9 cellular contexts compared by ENCODE assay signal in the genomic region with DNA sequence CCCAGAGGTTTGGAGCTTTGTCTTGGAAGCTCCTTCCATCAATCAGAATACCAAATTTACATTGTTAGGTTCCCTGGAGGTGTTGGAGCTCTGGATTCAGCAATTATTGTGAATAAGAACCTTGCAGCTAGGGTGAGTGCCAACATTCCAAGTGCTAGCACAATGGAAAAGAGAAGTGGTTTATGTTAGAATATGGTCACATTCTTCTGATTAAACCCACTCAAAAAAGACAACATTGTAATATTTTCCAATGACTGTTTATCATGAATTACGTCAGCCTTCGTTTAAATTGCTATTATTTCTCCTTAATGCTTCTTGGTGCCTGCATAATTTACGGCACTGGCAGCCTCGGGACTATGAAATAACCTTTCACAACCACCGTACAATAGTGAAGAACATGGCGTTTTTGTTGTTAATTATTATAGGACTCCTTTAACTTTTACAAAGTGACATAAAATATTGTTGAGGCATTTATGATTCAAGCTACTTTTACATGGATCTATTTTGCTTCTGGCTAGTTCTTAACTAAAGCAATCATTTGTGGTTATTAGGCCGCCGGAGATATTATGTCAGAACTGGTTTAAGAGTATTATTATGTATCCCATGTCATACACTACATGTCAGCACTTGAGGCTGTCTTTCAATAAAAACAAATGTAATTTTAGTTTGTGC.
A peak's percentile ranks its signal among the peaks of the same experiment; 100 is the strongest.
DNase-seq lines count a peak whose midpoint lies in the region; ATAC-seq and TF ChIP-seq lines count a peak whose summit lies in the region.
"Had no signal": no experiment of that assay in that cellular context is flagged by ENCODE, and none has a peak within 500 bp of the region (broad histone marks: within the 10 kb centered on the region; RNA-seq: fewer than 3 reads in every experiment).

No MANE protein-coding gene starts in this region.

- no peaks in the 10 kb centered on the region for H3K27me3 Mint-ChIP-seq in central memory CD8-positive, alpha-beta T cell
- no peaks in the 10 kb centered on the region for H3K27me3 Mint-ChIP-seq in osteocyte (ENCODE audit: unreplicated experiment)

- no peaks in the 10 kb centered on the region for H3K36me3 Mint-ChIP-seq in central memory CD8-positive, alpha-beta T cell (ENCODE audit: insufficient read depth)
- H3K36me3 Mint-ChIP-seq in osteocyte (ENCODE audit: unreplicated experiment), result peaks cover 14% of the 10 kb centered on the region

- H3K4me1 Mint-ChIP-seq in central memory CD8-positive, alpha-beta T cell, result peaks cover 51% of the 10 kb centered on the region
- H3K4me1 Mint-ChIP-seq in osteocyte (ENCODE audit: unreplicated experiment), result peaks cover 66% of the 10 kb centered on the region

- no peak overlapping the region for H3K4me3 Mint-ChIP-seq in central memory CD8-positive, alpha-beta T cell
- H3K4me3 Mint-ChIP-seq in osteocyte (ENCODE audit: unreplicated experiment), result peak overlapping the region; percentile 36

- peak overlapping the region; percentile 8 for H3K27ac Mint-ChIP-seq in central memory CD8-positive, alpha-beta T cell (ENCODE audit: low read depth)
- peak overlapping the region; percentile 90 for H3K27ac Mint-ChIP-seq in osteocyte (ENCODE audit: unreplicated experiment)

- H3K9me3 Mint-ChIP-seq in central memory CD8-positive, alpha-beta T cell, result no peaks in the 10 kb centered on the region
- no peaks in the 10 kb centered on the region for H3K9me3 Mint-ChIP-seq in osteocyte (ENCODE audit: unreplicated experiment)

- TF ChIP-seq CTCF in osteocyte (IDR thresholded peaks at IDR 0.05), result no peak

- DNase-seq in EH (ENCODE audit: low read depth) (peak; percentile 60), MV-4-11 (lab: John Stamatoyannopoulos, UW) (peak; percentile 18), osteocyte (ENCODE audit: extremely low spot score, unreplicated experiment) (no peak), GM19240 (ENCODE audit: insufficient read length, low spot score) (no peak), NCI-H2227 treated with DMSO at 0.1 percent for 48 hours (lab: John Stamatoyannopoulos, UW) (no peak), SKM-1 treated with dmso at 0.1 percent for 144 hours (lab: John Stamatoyannopoulos, UW; ENCODE audit: unreplicated experiment) (no peak)
- DNase-seq in central memory CD8-positive, alpha-beta T cell (ENCODE audit: low spot score in 2 of 2), result no peak
- DNase-seq: activated gamma-delta T cell treated with Interleukin-2 at 50 U/mL for 16 hours had no signal

- ATAC-seq in central memory CD8-positive, alpha-beta T cell (replicated peaks; ENCODE audit: extremely low read depth, poor library complexity, severe bottlenecking), result no peak
- ATAC-seq in HG02885 (IDR thresholded peaks at IDR 0.05; ENCODE audit: poor library complexity, unreplicated experiment), result no peak

Comparison
In these comparisons a context has a peak if more than half of its experiments do, and no peak if none do; other contexts are left out.
1. DNase-seq: peak in EH (single experiment) and MV-4-11 (single experiment); none in central memory CD8-positive, alpha-beta T cell (0 of 2), osteocyte (single experiment), GM19240 (single experiment), NCI-H2227 treated with DMSO at 0.1 percent for 48 hours (single experiment) and SKM-1 treated with dmso at 0.1 percent for 144 hours (single experiment).